7 cellular contexts compared by ENCODE assay signal in genomic region chr12:11798856-11799530, GRCh38.
DNase-seq lines count a peak whose midpoint lies in the region; ATAC-seq and TF ChIP-seq lines count a peak whose summit lies in the region.

No MANE protein-coding gene starts in this region.

- H3K4me1 Mint-ChIP-seq in HFFc6 (ENCODE audit: low read depth), result peaks cover 64% of the 10 kb centered on the region

- no peak for ATAC-seq in HG03378 (IDR thresholded peaks at IDR 0.05; ENCODE audit: unreplicated experiment)

- peaks cover 27% of the 10 kb centered on the region for H3F3A ChIP-seq in smooth muscle cell (ENCODE audit: low read depth)

- H2AFZ ChIP-seq in smooth muscle cell (ENCODE audit: low read depth), result no peak overlapping the region

- 49% methylated on average over 5 of the region's 5 CpGs for WGBS in esophagus muscularis mucosa
- WGBS in smooth muscle cell (ENCODE audit: low lambda C conversion rate), result 51% methylated on average over 5 of the region's 5 CpGs

- H4K20me1 ChIP-seq in smooth muscle cell (ENCODE audit: low read depth), result peaks cover 4% of the 10 kb centered on the region

- H3K9ac ChIP-seq in smooth muscle cell (ENCODE audit: low read depth), result no peak overlapping the region

- H3K79me2 ChIP-seq in smooth muscle cell (ENCODE audit: low read depth), result peaks cover 27% of the 10 kb centered on the region

- H3K36me3 ChIP-seq in esophagus muscularis mucosa, result no peaks in the 10 kb centered on the region
- no peaks in the 10 kb centered on the region for H3K36me3 ChIP-seq in smooth muscle cell (ENCODE audit: low read depth)

- peaks cover 47 to 70% (median 66%) of the 10 kb centered on the region in 4 donors for H3K4me1 ChIP-seq in esophagus muscularis mucosa
- H3K4me1 ChIP-seq in smooth muscle cell (ENCODE audit: low read depth), result peaks cover 38% of the 10 kb centered on the region

- no peak for TF ChIP-seq EP300 in esophagus muscularis mucosa (IDR thresholded peaks at IDR 0.05)

- no peaks in the 10 kb centered on the region for H3K9me3 ChIP-seq in esophagus muscularis mucosa
- H3K9me3 ChIP-seq in smooth muscle cell (replicated peaks; ENCODE audit: low read depth), result no peaks in the 10 kb centered on the region

- H3K4me3 ChIP-seq in esophagus muscularis mucosa, result no peak overlapping the region
- H3K4me3 ChIP-seq in smooth muscle cell, result no peak overlapping the region

- POLR2A ChIA-PET in RWPE1 (lab: Yijun Ruan, JAX; ENCODE audit: low non-redundant PET), result no interaction called here

- H3K27ac ChIP-seq in RWPE1 (no peak overlapping the region; the same call in 1 of the 2 replicates), esophagus muscularis mucosa (replicated peaks in 1 of 4) (peak overlapping the region; percentile 88 to 94 (median 92)), smooth muscle cell (ENCODE audit: low read depth) (peak overlapping the region; percentile 86)

- TF ChIP-seq CTCF in HFFc6 (IDR thresholded peaks at IDR 0.05), result no peak
- no peak for TF ChIP-seq CTCF in RWPE1 (conservative IDR thresholded peaks at IDR 0.05; ENCODE audit: low read depth)
- TF ChIP-seq CTCF in esophagus muscularis mucosa (IDR thresholded peaks at IDR 0.05), result no peak
- TF ChIP-seq CTCF in smooth muscle cell (IDR thresholded peaks at IDR 0.05; ENCODE audit: borderline replicate concordance, insufficient read depth, poor library complexity, severe bottlenecking), result no peak

- intact Hi-C loops in esophagus muscularis mucosa (cut with DNase I), result loop anchor here (10.0 kb wide), 1 partner anchor 144 kb away; no protein-coding TSS in a partner anchor

- peak overlapping the region; percentile 80 for H3K27ac Mint-ChIP-seq in HFFc6

- CTCF ChIA-PET in RWPE1 (lab: Yijun Ruan, JAX), result no interaction called here

- H3K27me3 ChIP-seq in esophagus muscularis mucosa, result no peaks in the 10 kb centered on the region
- no peaks in the 10 kb centered on the region for H3K27me3 ChIP-seq in smooth muscle cell (ENCODE audit: low read depth)

- DNase-seq in HFFc6 (peak; percentile 69), RWPE1 (ENCODE audit: low spot score) (peak; percentile 20), esophagus muscularis mucosa (ENCODE audit: extremely low spot score) (no peak), smooth muscle cell (lab: John Stamatoyannopoulos, UW; ENCODE audit: unreplicated experiment) (no peak), NCI-H82 treated with DMSO at 0.1 percent for 48 hours (lab: John Stamatoyannopoulos, UW; ENCODE audit: unreplicated experiment) (no peak), RKO (ENCODE audit: low spot score) (no peak)

- H3K27me3 Mint-ChIP-seq in HFFc6 (ENCODE audit: insufficient read depth), result no peaks in the 10 kb centered on the region

- no peak for TF ChIP-seq POLR2A in esophagus muscularis mucosa (IDR thresholded peaks at IDR 0.05; ENCODE audit: low read depth)

- peak overlapping the region; percentile 51 for H3K4me3 Mint-ChIP-seq in HFFc6

- no peaks in the 10 kb centered on the region for H3K9me3 Mint-ChIP-seq in HFFc6

- H3K36me3 Mint-ChIP-seq in HFFc6 (ENCODE audit: low read depth), result peaks cover 11% of the 10 kb centered on the region; the same call in 1 of the 2 replicates

- H3K4me2 ChIP-seq in smooth muscle cell, result peak overlapping the region; percentile 50

Comparison
In these comparisons a context has a peak if more than half of its experiments do, and no peak if none do; other contexts are left out.
1. DNase-seq: peak in HFFc6 (single experiment) and RWPE1 (single experiment); none in esophagus muscularis mucosa (single experiment), smooth muscle cell (single experiment), NCI-H82 treated with DMSO at 0.1 percent for 48 hours (single experiment) and RKO (single experiment).